ENCODE assay signal across 18 cellular contexts in the genomic region with DNA sequence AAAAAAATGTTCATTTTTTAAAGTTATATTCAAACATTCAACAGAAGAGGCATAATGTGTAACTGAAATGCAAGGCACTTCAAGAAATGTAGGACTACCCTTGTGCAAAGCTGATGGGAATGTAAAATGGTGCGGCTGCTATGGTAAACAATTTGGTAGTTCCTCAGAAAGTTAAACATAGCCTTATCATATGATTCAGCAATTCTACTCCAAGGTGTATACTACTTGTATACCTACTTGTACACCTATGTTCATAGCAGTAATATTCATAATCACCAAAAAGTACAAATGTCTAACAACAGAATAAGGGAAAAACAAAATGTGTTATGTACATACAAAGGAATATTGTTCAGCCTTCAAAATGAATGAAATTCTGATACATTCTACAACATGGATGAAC.
"Had no signal": no experiment of that assay in that cellular context is flagged by ENCODE, and none has a peak within 500 bp of the region (broad histone marks: within the 10 kb centered on the region; RNA-seq: fewer than 3 reads in every experiment).

No MANE protein-coding gene starts in this region.

- H3K27ac Mint-ChIP-seq: stimulated activated naive B cell treated with anti-CD40 and anti-IgM and Interleukin-4, amounts not matched to agents 10 μg/mL and 1 μg/mL and 100 μg/mL, for 72 hours; stimulated activated naive CD8-positive, alpha-beta T cell treated with anti-CD3 and anti-CD28 coated beads, Interleukin-15, amount 100 ng/mL, for 72 hours had no signal

- H3K27me3 Mint-ChIP-seq: naive thymus-derived CD8-positive, alpha-beta T cell; stimulated activated naive B cell treated with anti-CD40 and anti-IgM and Interleukin-4, amounts not matched to agents 10 μg/mL and 1 μg/mL and 100 μg/mL, for 72 hours; stimulated activated naive CD8-positive, alpha-beta T cell treated with anti-CD3 and anti-CD28 coated beads, Interleukin-15, amount 100 ng/mL, for 72 hours had no signal

- H3K36me3 Mint-ChIP-seq: naive thymus-derived CD8-positive, alpha-beta T cell; stimulated activated naive B cell treated with anti-CD40 and anti-IgM and Interleukin-4, amounts not matched to agents 10 μg/mL and 1 μg/mL and 100 μg/mL, for 72 hours had no signal

- DNase-seq: dorsolateral prefrontal cortex; effector CD4-positive, alpha-beta T cell; left ventricle myocardium superior; lower lobe of right lung; naive thymus-derived CD8-positive, alpha-beta T cell; occipital lobe; ovary; posterior cingulate gyrus; psoas muscle; right cardiac atrium; spleen; stimulated activated CD4-positive, alpha-beta T cell treated with anti-CD3 and anti-CD28 coated beads, Interleukin-4, amount 100 ng/mL, for 4 hours; stimulated activated naive B cell treated with anti-CD40 and anti-IgM and Interleukin-4, amounts not matched to agents 10 μg/mL and 1 μg/mL and 100 μg/mL, for 72 hours; stimulated activated naive CD8-positive, alpha-beta T cell treated with anti-CD3 and anti-CD28 coated beads, Interleukin-15, amount 100 ng/mL, for 72 hours; transverse colon had no signal

- H3K27me3 ChIP-seq: dorsolateral prefrontal cortex, ovary, spleen, suprapubic skin, transverse colon, vagina had no signal

- H3K9me3 ChIP-seq: lower lobe of right lung, ovary, psoas muscle, spleen, suprapubic skin, transverse colon, vagina had no signal

- H3K36me3 ChIP-seq: lower lobe of right lung, ovary, spleen, suprapubic skin, transverse colon, vagina had no signal

- ATAC-seq: left ventricle myocardium superior; lower lobe of right lung; naive thymus-derived CD8-positive, alpha-beta T cell; psoas muscle; right cardiac atrium; stimulated activated naive B cell treated with anti-CD40 and anti-IgM and Interleukin-4, amounts not matched to agents 10 μg/mL and 1 μg/mL and 100 μg/mL, for 72 hours; stimulated activated naive CD8-positive, alpha-beta T cell treated with anti-CD3 and anti-CD28 coated beads, Interleukin-15, amount 100 ng/mL, for 72 hours had no signal

- H3K27ac ChIP-seq: dorsolateral prefrontal cortex, lower lobe of right lung, ovary, psoas muscle, skin epidermis, spleen, suprapubic skin, transverse colon, vagina had no signal

- H3K4me3 Mint-ChIP-seq: naive thymus-derived CD8-positive, alpha-beta T cell; stimulated activated naive B cell treated with anti-CD40 and anti-IgM and Interleukin-4, amounts not matched to agents 10 μg/mL and 1 μg/mL and 100 μg/mL, for 72 hours; stimulated activated naive CD8-positive, alpha-beta T cell treated with anti-CD3 and anti-CD28 coated beads, Interleukin-15, amount 100 ng/mL, for 72 hours had no signal

- H3K9me3 Mint-ChIP-seq: naive thymus-derived CD8-positive, alpha-beta T cell; stimulated activated naive B cell treated with anti-CD40 and anti-IgM and Interleukin-4, amounts not matched to agents 10 μg/mL and 1 μg/mL and 100 μg/mL, for 72 hours; stimulated activated naive CD8-positive, alpha-beta T cell treated with anti-CD3 and anti-CD28 coated beads, Interleukin-15, amount 100 ng/mL, for 72 hours had no signal

- H3K4me3 ChIP-seq: dorsolateral prefrontal cortex, lower lobe of right lung, ovary, psoas muscle, skin epidermis, spleen, suprapubic skin, transverse colon, vagina had no signal
